ENCODE assay signal across 1 cellular context in the genomic region with DNA sequence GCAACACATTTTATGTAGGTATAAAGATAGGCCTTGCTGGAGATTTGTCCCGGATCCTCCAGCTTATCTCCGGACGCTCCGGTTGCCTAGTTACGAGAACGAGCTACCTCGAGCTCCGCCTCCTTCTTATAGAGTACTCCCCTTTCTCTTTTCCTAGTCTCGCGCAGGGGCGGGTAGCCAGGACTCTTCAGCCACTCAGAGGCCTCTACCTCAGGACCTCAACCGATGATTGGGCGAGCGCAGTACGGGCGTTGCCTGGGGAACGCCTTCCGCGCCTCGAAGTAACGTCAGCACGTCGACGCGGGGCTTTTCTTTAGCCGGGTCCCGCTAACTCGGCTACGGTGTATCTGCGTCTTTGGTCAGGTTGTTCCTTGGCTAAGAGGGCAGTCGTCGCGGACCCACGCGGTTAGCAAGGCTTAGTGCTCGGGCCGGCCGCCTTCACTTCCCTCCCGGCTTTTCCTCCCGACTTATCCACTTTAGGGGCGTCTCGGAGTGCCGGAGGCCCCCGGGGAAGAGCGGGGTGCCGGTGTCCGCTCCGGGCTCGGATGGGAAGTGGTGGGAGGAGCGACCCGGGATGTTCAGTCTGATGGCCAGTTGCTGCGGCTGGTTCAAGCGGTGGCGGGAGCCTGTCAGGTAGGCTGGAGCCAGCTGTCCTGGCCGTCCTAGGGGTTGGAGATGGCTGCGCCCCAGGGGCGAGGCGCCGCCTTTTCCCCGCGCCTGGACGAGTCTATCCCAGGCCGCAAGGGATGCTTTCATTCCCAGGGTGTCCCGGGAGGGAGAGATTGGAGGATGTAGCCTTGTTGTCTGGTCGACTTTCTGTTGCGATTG.
TF ChIP-seq lines count a peak whose summit lies in the region.

A gene (plus strand): TSS at position 306 of the 828 bp plus-strand sequence. CDS start 269 bp downstream, at position 575.

TF ChIP-seq in HepG2, 621 proteins besides CTCF, POLR2A, EP300 and RAD21 (continued from another document and continues in another):
- TF ChIP-seq, protein P1, sequence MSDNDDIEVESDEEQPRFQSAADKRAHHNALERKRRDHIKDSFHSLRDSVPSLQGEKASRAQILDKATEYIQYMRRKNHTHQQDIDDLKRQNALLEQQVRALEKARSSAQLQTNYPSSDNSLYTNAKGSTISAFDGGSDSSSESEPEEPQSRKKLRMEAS (IDR thresholded peaks at IDR 0.05): peak; percentile 58; the same call in 1 of the 2 replicates
- TF ChIP-seq ELF4 (CRISPR knock-in tag; IDR thresholded peaks at IDR 0.05; ENCODE audit: borderline replicate concordance) (0 out of 2 replicates have a peak, but pooled peaks have one; percentile 40), NR2F6 (IDR thresholded peaks at IDR 0.05) (no peak), NR2F6 (CRISPR knock-in tag; IDR thresholded peaks at IDR 0.05) (no peak), ZNF772 (CRISPR knock-in tag; IDR thresholded peaks at IDR 0.05) (peak; percentile 76; the same call in 1 of the 2 replicates), ASH2L (IDR thresholded peaks at IDR 0.05; ENCODE audit: insufficient read length, low read depth, low read length) (peak; percentile 96), CEBPG (CRISPR knock-in tag; IDR thresholded peaks at IDR 0.05) (no peak), NCOA2 (CRISPR knock-in tag; IDR thresholded peaks at IDR 0.05) (no peak; the same call in 1 of the 2 replicates), CHD2 (IDR thresholded peaks at IDR 0.05; ENCODE audit: low read depth, low read length) (peak; percentile 71), ZNF230 (CRISPR knock-in tag; IDR thresholded peaks at IDR 0.05) (no peak), ZNF776 (CRISPR knock-in tag; IDR thresholded peaks at IDR 0.05) (0 out of 2 replicates have a peak, but pooled peaks have one; percentile 46), ZNF253 (CRISPR knock-in tag; IDR thresholded peaks at IDR 0.05; ENCODE audit: borderline replicate concordance) (no peak), CCDC6 (CRISPR knock-in tag; IDR thresholded peaks at IDR 0.05) (no peak), ZNF547 (CRISPR knock-in tag; IDR thresholded peaks at IDR 0.05) (peak; percentile 54; the same call in 1 of the 2 replicates), ZSCAN29 (CRISPR knock-in tag; conservative IDR thresholded peaks at IDR 0.05) (0 out of 2 replicates have a peak, but pooled peaks have one; percentile 34), NCOA1 (CRISPR knock-in tag; IDR thresholded peaks at IDR 0.05) (no peak), NFKBIZ (CRISPR knock-in tag; IDR thresholded peaks at IDR 0.05) (0 out of 2 replicates have a peak, but pooled peaks have one; percentile 31), ZSCAN31 (CRISPR knock-in tag; IDR thresholded peaks at IDR 0.05; ENCODE audit: low read depth) (peak; percentile 27; the same call in 1 of the 2 replicates), ZNF367 (CRISPR knock-in tag; IDR thresholded peaks at IDR 0.05; ENCODE audit: borderline replicate concordance) (no peak), JARID2 (CRISPR knock-in tag; IDR thresholded peaks at IDR 0.05; ENCODE audit: insufficient replicate concordance) (no peak), NBN (conservative IDR thresholded peaks at IDR 0.05) (no peak), TBX3 (IDR thresholded peaks at IDR 0.05; ENCODE audit: borderline replicate concordance) (no peak), RCOR2 (CRISPR knock-in tag; IDR thresholded peaks at IDR 0.05) (no peak), ZNF7 (CRISPR knock-in tag; IDR thresholded peaks at IDR 0.05) (no peak), TSC22D2 (CRISPR knock-in tag; IDR thresholded peaks at IDR 0.05; ENCODE audit: borderline replicate concordance) (peak; percentile 60; the same call in 1 of the 2 replicates), NFKB2 (CRISPR knock-in tag; IDR thresholded peaks at IDR 0.05; ENCODE audit: borderline replicate concordance) (peak; percentile 69; the same call in 1 of the 2 replicates)
- TF ChIP-seq, protein P2, sequence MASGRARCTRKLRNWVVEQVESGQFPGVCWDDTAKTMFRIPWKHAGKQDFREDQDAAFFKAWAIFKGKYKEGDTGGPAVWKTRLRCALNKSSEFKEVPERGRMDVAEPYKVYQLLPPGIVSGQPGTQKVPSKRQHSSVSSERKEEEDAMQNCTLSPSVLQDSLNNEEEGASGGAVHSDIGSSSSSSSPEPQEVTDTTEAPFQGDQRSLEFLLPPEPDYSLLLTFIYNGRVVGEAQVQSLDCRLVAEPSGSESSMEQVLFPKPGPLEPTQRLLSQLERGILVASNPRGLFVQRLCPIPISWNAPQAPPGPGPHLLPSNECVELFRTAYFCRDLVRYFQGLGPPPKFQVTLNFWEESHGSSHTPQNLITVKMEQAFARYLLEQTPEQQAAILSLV (CRISPR knock-in tag; IDR thresholded peaks at IDR 0.05; ENCODE audit: borderline replicate concordance): peak; percentile 80; the same call in 1 of the 2 replicates
- TF ChIP-seq, protein P3, sequence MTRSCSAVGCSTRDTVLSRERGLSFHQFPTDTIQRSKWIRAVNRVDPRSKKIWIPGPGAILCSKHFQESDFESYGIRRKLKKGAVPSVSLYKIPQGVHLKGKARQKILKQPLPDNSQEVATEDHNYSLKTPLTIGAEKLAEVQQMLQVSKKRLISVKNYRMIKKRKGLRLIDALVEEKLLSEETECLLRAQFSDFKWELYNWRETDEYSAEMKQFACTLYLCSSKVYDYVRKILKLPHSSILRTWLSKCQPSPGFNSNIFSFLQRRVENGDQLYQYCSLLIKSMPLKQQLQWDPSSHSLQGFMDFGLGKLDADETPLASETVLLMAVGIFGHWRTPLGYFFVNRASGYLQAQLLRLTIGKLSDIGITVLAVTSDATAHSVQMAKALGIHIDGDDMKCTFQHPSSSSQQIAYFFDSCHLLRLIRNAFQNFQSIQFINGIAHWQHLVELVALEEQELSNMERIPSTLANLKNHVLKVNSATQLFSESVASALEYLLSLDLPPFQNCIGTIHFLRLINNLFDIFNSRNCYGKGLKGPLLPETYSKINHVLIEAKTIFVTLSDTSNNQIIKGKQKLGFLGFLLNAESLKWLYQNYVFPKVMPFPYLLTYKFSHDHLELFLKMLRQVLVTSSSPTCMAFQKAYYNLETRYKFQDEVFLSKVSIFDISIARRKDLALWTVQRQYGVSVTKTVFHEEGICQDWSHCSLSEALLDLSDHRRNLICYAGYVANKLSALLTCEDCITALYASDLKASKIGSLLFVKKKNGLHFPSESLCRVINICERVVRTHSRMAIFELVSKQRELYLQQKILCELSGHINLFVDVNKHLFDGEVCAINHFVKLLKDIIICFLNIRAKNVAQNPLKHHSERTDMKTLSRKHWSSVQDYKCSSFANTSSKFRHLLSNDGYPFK (CRISPR knock-in tag; IDR thresholded peaks at IDR 0.05; ENCODE audit: borderline replicate concordance): peak; percentile 64; the same call in 1 of the 2 replicates
- TF ChIP-seq, protein P4, sequence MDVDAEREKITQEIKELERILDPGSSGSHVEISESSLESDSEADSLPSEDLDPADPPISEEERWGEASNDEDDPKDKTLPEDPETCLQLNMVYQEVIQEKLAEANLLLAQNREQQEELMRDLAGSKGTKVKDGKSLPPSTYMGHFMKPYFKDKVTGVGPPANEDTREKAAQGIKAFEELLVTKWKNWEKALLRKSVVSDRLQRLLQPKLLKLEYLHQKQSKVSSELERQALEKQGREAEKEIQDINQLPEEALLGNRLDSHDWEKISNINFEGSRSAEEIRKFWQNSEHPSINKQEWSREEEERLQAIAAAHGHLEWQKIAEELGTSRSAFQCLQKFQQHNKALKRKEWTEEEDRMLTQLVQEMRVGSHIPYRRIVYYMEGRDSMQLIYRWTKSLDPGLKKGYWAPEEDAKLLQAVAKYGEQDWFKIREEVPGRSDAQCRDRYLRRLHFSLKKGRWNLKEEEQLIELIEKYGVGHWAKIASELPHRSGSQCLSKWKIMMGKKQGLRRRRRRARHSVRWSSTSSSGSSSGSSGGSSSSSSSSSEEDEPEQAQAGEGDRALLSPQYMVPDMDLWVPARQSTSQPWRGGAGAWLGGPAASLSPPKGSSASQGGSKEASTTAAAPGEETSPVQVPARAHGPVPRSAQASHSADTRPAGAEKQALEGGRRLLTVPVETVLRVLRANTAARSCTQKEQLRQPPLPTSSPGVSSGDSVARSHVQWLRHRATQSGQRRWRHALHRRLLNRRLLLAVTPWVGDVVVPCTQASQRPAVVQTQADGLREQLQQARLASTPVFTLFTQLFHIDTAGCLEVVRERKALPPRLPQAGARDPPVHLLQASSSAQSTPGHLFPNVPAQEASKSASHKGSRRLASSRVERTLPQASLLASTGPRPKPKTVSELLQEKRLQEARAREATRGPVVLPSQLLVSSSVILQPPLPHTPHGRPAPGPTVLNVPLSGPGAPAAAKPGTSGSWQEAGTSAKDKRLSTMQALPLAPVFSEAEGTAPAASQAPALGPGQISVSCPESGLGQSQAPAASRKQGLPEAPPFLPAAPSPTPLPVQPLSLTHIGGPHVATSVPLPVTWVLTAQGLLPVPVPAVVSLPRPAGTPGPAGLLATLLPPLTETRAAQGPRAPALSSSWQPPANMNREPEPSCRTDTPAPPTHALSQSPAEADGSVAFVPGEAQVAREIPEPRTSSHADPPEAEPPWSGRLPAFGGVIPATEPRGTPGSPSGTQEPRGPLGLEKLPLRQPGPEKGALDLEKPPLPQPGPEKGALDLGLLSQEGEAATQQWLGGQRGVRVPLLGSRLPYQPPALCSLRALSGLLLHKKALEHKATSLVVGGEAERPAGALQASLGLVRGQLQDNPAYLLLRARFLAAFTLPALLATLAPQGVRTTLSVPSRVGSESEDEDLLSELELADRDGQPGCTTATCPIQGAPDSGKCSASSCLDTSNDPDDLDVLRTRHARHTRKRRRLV (CRISPR knock-in tag; IDR thresholded peaks at IDR 0.05): peak; percentile 87; the same call in 1 of the 2 replicates
- TF ChIP-seq, protein P5, sequence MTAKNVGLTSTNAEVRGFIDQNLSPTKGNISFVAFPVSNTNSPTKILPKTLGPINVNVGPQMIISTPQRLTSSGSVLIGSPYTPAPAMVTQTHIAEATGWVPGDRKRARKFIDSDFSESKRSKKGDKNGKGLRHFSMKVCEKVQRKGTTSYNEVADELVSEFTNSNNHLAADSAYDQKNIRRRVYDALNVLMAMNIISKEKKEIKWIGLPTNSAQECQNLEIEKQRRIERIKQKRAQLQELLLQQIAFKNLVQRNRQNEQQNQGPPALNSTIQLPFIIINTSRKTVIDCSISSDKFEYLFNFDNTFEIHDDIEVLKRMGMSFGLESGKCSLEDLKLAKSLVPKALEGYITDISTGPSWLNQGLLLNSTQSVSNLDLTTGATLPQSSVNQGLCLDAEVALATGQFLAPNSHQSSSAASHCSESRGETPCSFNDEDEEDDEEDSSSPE (CRISPR knock-in tag; IDR thresholded peaks at IDR 0.05): peak; percentile 82
- TF ChIP-seq, protein P6, sequence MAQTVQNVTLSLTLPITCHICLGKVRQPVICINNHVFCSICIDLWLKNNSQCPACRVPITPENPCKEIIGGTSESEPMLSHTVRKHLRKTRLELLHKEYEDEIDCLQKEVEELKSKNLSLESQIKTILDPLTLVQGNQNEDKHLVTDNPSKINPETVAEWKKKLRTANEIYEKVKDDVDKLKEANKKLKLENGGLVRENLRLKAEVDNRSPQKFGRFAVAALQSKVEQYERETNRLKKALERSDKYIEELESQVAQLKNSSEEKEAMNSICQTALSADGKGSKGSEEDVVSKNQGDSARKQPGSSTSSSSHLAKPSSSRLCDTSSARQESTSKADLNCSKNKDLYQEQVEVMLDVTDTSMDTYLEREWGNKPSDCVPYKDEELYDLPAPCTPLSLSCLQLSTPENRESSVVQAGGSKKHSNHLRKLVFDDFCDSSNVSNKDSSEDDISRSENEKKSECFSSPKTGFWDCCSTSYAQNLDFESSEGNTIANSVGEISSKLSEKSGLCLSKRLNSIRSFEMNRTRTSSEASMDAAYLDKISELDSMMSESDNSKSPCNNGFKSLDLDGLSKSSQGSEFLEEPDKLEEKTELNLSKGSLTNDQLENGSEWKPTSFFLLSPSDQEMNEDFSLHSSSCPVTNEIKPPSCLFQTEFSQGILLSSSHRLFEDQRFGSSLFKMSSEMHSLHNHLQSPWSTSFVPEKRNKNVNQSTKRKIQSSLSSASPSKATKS (CRISPR knock-in tag; IDR thresholded peaks at IDR 0.05): no peak
- TF ChIP-seq, protein P7, sequence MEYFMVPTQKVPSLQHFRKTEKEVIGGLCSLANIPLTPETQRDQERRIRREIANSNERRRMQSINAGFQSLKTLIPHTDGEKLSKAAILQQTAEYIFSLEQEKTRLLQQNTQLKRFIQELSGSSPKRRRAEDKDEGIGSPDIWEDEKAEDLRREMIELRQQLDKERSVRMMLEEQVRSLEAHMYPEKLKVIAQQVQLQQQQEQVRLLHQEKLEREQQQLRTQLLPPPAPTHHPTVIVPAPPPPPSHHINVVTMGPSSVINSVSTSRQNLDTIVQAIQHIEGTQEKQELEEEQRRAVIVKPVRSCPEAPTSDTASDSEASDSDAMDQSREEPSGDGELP (IDR thresholded peaks at IDR 0.05; ENCODE audit: borderline replicate concordance, low read depth): peak; percentile 81
